9 cellular contexts compared by ENCODE assay signal in genomic region chr11:100719809-100720221, GRCh38. TPM values are rescaled to one million over a fixed set of nuclear protein-coding genes. Genes with fewer than 3 reads are reported as not detected.
A peak's percentile ranks its signal among the peaks of the same experiment; 100 is the strongest.
DNase-seq lines count a peak whose midpoint lies in the region; ATAC-seq and TF ChIP-seq lines count a peak whose summit lies in the region.
"Had no signal": no experiment of that assay in that cellular context is flagged by ENCODE, and none has a peak within 500 bp of the region (broad histone marks: within the 10 kb centered on the region; RNA-seq: fewer than 3 reads in every experiment).

No MANE protein-coding gene starts in this region.

- DNase-seq in NCI-H2171 treated with DMSO at 0.1 percent for 48 hours (lab: John Stamatoyannopoulos, UW) (peak; percentile 80), dermis microvascular lymphatic vessel endothelial cell (ENCODE audit: low read depth in 2 of 2) (peak; percentile 87 to 96), lung (ENCODE audit: low spot score) (peak; percentile 45), activated gamma-delta T cell treated with Interleukin-2 at 50 U/mL for 16 hours (no peak)
- no peak for DNase-seq in activated naive CD4-positive, alpha-beta T cell (lab: John Stamatoyannopoulos, UW)
- DNase-seq: activated naive CD8-positive, alpha-beta T cell treated with anti-CD3 and anti-CD28 coated beads, Interleukin-2, amount 10 ng/mL, durations not matched to agents 7 days and 5 days had no signal

- H3K36me3 ChIP-seq in lung (ENCODE audit: control insufficient read depth in 2 of 2, insufficient read depth in 2 of 2, low read length in 2 of 2), result no peaks in the 10 kb centered on the region

- H3K4me3 ChIP-seq in lung, result no peak overlapping the region

- 48 to 70% methylated on average over 3 of the region's 3 CpGs for WGBS in lung, 2 donors

- ATAC-seq in lung (ENCODE audit: insufficient read depth, low FRiP score) (peak; percentile 58), GM18873 (IDR thresholded peaks at IDR 0.05; ENCODE audit: low FRiP score, unreplicated experiment) (no peak), HG03097 (IDR thresholded peaks at IDR 0.05; ENCODE audit: low FRiP score, unreplicated experiment) (no peak)

- peaks cover 2 to 14% of the 10 kb centered on the region in 2 donors for H3K4me1 ChIP-seq in lung (ENCODE audit: control insufficient read depth in 2 of 2, insufficient read depth in 2 of 2, low read length in 2 of 2)

- no peak for TF ChIP-seq CTCF in C4-2B (conservative IDR thresholded peaks at IDR 0.05)
- no peak for TF ChIP-seq CTCF in lung (IDR thresholded peaks at IDR 0.05; ENCODE audit: control extremely low read depth, extremely low read depth)

- peak overlapping the region; percentile 53; the same call in 1 of the 2 replicates for H3K27ac ChIP-seq in C4-2B
- H3K27ac ChIP-seq in lung (ENCODE audit: low read depth in 1 of 2, low read length in 1 of 2), result peak overlapping the region; percentile 59 to 68

- H3K27me3 ChIP-seq in lung (ENCODE audit: control insufficient read depth, insufficient read depth), result no peaks in the 10 kb centered on the region

- no peaks in the 10 kb centered on the region for H3K9me3 ChIP-seq in lung (ENCODE audit: control insufficient read depth in 2 of 2, insufficient read depth in 1 of 2, low read length in 1 of 2)

RNA-seq across cellular contexts. Expression of gene ARHGAP42, which starts 32.7 kb away (rescaled TPM):
- total RNA-seq in dermis microvascular lymphatic vessel endothelial cell (4.9 and 7.5 TPM in 2 replicates), lung (10 to 100 TPM; 16.2 to 58.6 TPM)
- 1 to 10 TPM; 4.1 to 4.3 TPM for polyA plus RNA-seq in lung
- total RNA-seq: activated naive CD8-positive, alpha-beta T cell treated with anti-CD3 and anti-CD28 coated beads, Interleukin-2, amount 10 ng/mL, durations not matched to agents 7 days and 5 days had no signal

Comparison
In these comparisons a context has a peak if more than half of its experiments do, and no peak if none do; other contexts are left out.
1. DNase-seq: peak in NCI-H2171 treated with DMSO at 0.1 percent for 48 hours (single experiment), dermis microvascular lymphatic vessel endothelial cell (2 of 2) and lung (single experiment); none in activated gamma-delta T cell treated with Interleukin-2 at 50 U/mL for 16 hours (single experiment) and activated naive CD4-positive, alpha-beta T cell (0 of 4).